Comparison of ENCODE assay signal across 1 cellular context in genomic region chr14:77007339-77007974, GRCh38.
TF ChIP-seq lines count a peak whose summit lies in the region.

No MANE protein-coding gene starts in this region.

TF ChIP-seq in liver, 16 proteins besides CTCF, POLR2A, EP300 and RAD21 (continued from another document):
- no peak for TF ChIP-seq REST (IDR thresholded peaks at IDR 0.05)
- TF ChIP-seq HNF4G (IDR thresholded peaks at IDR 0.05): no peak
- no peak for TF ChIP-seq EGR1 (IDR thresholded peaks at IDR 0.05; ENCODE audit: low read depth in 2 of 2)
- TF ChIP-seq, protein P1, sequence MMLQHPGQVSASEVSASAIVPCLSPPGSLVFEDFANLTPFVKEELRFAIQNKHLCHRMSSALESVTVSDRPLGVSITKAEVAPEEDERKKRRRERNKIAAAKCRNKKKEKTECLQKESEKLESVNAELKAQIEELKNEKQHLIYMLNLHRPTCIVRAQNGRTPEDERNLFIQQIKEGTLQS (IDR thresholded peaks at IDR 0.05): no peak
- no peak for TF ChIP-seq HNF4A (conservative IDR thresholded peaks at IDR 0.05)
